In the genomic region with DNA sequence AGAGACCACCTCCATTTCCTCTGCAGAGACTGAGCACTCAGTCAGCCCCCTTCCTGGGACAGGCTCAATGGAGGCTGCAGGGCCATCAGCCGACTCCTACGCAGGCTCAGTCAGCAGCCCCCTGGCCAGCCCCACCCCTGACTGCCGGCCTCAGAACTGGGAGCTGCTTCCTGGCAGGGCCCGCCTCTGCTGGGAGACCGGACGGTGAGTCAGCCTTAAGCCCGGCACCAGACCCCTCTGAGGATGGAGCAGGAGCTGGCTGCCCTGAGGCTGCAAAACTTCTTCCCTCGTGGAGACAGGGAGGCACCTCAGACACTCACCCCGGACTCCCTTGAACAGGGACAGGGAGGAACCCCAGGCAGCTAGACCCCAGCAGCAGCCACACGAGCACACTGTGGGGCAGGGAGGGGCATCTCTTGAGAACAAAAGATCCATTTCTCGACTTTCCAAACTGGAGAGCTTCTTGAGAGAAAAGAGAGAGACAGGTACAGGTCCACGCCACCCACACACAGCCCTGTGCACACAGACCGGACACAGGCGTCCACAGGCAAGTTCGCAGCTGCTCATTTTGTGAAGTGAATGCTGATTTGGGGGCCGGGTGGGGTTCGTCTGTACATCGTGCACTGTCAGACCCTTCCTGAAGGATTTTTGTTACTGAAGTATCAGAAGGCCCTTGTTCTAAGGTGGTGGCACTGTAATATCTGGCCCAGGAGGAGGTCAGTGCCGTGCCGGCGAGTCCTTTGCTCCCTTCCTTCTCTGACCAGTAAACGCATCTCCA, we compare ENCODE assay signal across 1 cellular context.
TF ChIP-seq lines count a peak whose summit lies in the region.

No MANE protein-coding gene starts in this region.

TF ChIP-seq in WTC11, 78 proteins besides CTCF, POLR2A, EP300 and RAD21 (continued from another document):
- TF ChIP-seq GABPB1 (CRISPR knock-in tag; IDR thresholded peaks at IDR 0.05) = peak; percentile 65
